Comparison of ENCODE assay signal across 1 cellular context in genomic region chr15:94324117-94324826, GRCh38.
TF ChIP-seq lines count a peak whose summit lies in the region.

No MANE protein-coding gene starts in this region.

TF ChIP-seq in HepG2, 621 proteins besides CTCF, POLR2A, EP300 and RAD21 (continued from another document):
- TF ChIP-seq THRA (CRISPR knock-in tag; IDR thresholded peaks at IDR 0.05; ENCODE audit: borderline replicate concordance) (peak; percentile 43; the same call in 1 of the 2 replicates), KDM2A (CRISPR knock-in tag; IDR thresholded peaks at IDR 0.05; ENCODE audit: borderline replicate concordance, low read depth) (0 out of 2 replicates have a peak, but pooled peaks have one; percentile 28), FIP1L1 (IDR thresholded peaks at IDR 0.05; ENCODE audit: borderline replicate concordance, insufficient read depth, low read depth, low read length) (no peak), ZFY (CRISPR knock-in tag; IDR thresholded peaks at IDR 0.05) (peak; percentile 40), GZF1 (CRISPR knock-in tag; IDR thresholded peaks at IDR 0.05) (no peak), ZFP91 (CRISPR knock-in tag; IDR thresholded peaks at IDR 0.05; ENCODE audit: borderline replicate concordance) (no peak), ZSCAN9 (CRISPR knock-in tag; IDR thresholded peaks at IDR 0.05; ENCODE audit: borderline replicate concordance) (no peak), XRCC5 (optimal IDR thresholded peaks at IDR 0.05; ENCODE audit: low read length) (peak; percentile 37), NFRKB (IDR thresholded peaks at IDR 0.05) (no peak), ZSCAN12 (CRISPR knock-in tag; IDR thresholded peaks at IDR 0.05) (no peak), MIER2 (CRISPR knock-in tag; IDR thresholded peaks at IDR 0.05) (0 out of 2 replicates have a peak, but pooled peaks have one; percentile 22), GABPA (IDR thresholded peaks at IDR 0.05; ENCODE audit: low read depth, low read length) (no peak), GABPA (CRISPR knock-in tag; IDR thresholded peaks at IDR 0.05; ENCODE audit: low read depth) (no peak), NPAS2 (CRISPR knock-in tag; IDR thresholded peaks at IDR 0.05; ENCODE audit: borderline replicate concordance) (no peak), ATF7-NPFF (CRISPR knock-in tag; IDR thresholded peaks at IDR 0.05; ENCODE audit: low read depth) (no peak), E2F1 (CRISPR knock-in tag; IDR thresholded peaks at IDR 0.05) (no peak), STAG1 (CRISPR knock-in tag; IDR thresholded peaks at IDR 0.05) (peak; percentile 97), HNRNPK (IDR thresholded peaks at IDR 0.05; ENCODE audit: low read depth, low read length, poor library complexity, severe bottlenecking) (no peak), ZFX (CRISPR knock-in tag; IDR thresholded peaks at IDR 0.05; ENCODE audit: low read depth) (peak; percentile 55; the same call in 1 of the 2 replicates), SMAD3 (CRISPR knock-in tag; IDR thresholded peaks at IDR 0.05) (peak; percentile 44; the same call in 1 of the 2 replicates), ZNF331 (CRISPR knock-in tag; IDR thresholded peaks at IDR 0.05) (peak; percentile 49; the same call in 1 of the 2 replicates), HOXA5 (CRISPR knock-in tag; IDR thresholded peaks at IDR 0.05) (0 out of 2 replicates have a peak, but pooled peaks have one; percentile 34), SMC3 (IDR thresholded peaks at IDR 0.05; ENCODE audit: low read length) (peak; percentile 95), PHB2 (IDR thresholded peaks at IDR 0.05; ENCODE audit: partially characterized antibody) (no peak), TEAD2 (CRISPR knock-in tag; IDR thresholded peaks at IDR 0.05) (no peak), ZNF333 (CRISPR knock-in tag; IDR thresholded peaks at IDR 0.05; ENCODE audit: borderline replicate concordance) (no peak), ZBTB2 (CRISPR knock-in tag; IDR thresholded peaks at IDR 0.05; ENCODE audit: low read depth) (no peak), ZNF513 (CRISPR knock-in tag; conservative IDR thresholded peaks at IDR 0.05) (no peak), CBX5 (CRISPR knock-in tag; IDR thresholded peaks at IDR 0.05; ENCODE audit: borderline replicate concordance) (0 out of 2 replicates have a peak, but pooled peaks have one; percentile 31)
